8 cellular contexts compared by ENCODE assay signal in the genomic region with DNA sequence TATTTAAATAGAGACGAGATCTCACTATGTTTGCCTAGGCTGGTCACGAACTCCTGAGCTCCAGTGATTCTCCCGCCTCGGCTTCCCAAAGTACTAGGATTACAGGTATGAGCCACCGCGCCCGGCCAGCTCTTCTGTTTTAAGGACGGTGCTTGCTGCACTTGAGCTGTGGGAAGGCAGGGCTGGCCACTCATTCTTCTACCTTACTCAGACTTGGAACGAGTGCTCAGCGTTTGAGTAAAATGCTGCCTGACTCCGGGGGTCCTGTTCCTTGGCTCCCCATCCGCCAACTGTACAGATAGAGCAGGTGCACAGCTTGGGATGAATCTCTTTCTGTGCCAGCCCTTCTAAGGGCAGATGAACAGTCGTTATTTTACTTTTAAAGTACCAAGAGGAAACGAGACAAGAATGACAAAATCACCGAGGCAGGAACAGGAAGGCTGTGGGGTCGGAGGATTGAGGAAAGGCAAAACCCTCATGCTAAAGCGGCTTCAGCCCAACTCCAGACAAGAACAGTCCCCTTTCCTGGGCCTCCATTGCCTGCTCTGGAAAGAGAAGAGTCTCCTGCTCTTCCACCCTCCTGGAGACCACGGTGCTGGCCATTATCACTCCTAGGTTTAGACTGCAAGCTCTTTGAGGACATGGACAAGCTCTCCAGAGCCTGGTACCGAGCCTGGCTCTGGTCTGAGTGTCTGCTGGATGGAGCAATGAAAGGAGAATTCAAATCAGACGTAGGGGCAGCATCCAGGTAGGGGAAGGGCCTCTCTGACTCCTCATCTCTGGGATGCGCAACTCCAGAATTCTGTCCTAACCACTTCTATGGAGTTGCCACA. TPM values are rescaled to one million over a fixed set of nuclear protein-coding genes. Genes with fewer than 3 reads are reported as not detected.
DNase-seq lines count a peak whose midpoint lies in the region; ATAC-seq and TF ChIP-seq lines count a peak whose summit lies in the region.

No MANE protein-coding gene starts in this region.

- H3K4me2 ChIP-seq in neuronal stem cell (ENCODE audit: insufficient read depth, low read length, poor library complexity, severe bottlenecking), result no peak overlapping the region

- H3K79me1 ChIP-seq in neuronal stem cell (ENCODE audit: low read depth, low read length), result peaks cover 2% of the 10 kb centered on the region

- no peak for DNase-seq in NT2/D1 (ENCODE audit: low read depth, low spot score)
- DNase-seq in chondrocyte (ENCODE audit: low spot score), result no peak
- DNase-seq in neuronal stem cell (ENCODE audit: low spot score), result no peak
- DNase-seq in cortex of kidney (lab: John Stamatoyannopoulos, UW), result no peak
- no peak for DNase-seq in NCI-H1930 (lab: John Stamatoyannopoulos, UW)

- no peak overlapping the region for H3K4ac ChIP-seq in neuronal stem cell (ENCODE audit: low read length)

- H3K36me3 Mint-ChIP-seq in chondrocyte (ENCODE audit: low read depth), result peaks cover 6% of the 10 kb centered on the region

- H3K9ac ChIP-seq in NT2/D1 (ENCODE audit: insufficient read length, low read depth) (peak overlapping the region; percentile 76), neuronal stem cell (ENCODE audit: low read depth, low read length, poor library complexity) (no peak overlapping the region)

- H3K4me3 ChIP-seq in NT2/D1 (ENCODE audit: insufficient read length, low read depth) (peak overlapping the region; percentile 70), neuronal stem cell (ENCODE audit: low read length in 2 of 2) (peak overlapping the region in 1 of 2 donors; percentile 66)

- ATAC-seq in GM21390 (IDR thresholded peaks at IDR 0.05; ENCODE audit: unreplicated experiment), result no peak
- no peak for ATAC-seq in HG03045 (IDR thresholded peaks at IDR 0.05; ENCODE audit: unreplicated experiment)

- no CpG with 5 or more reads among the region's 21 CpGs for WGBS in neuronal stem cell (ENCODE audit: extremely low coverage in 2 of 2, insufficient read length in 2 of 2, insufficient replicate concordance in 1 of 2), 2 donors

- no peaks in the 10 kb centered on the region for H3K9me3 Mint-ChIP-seq in chondrocyte (ENCODE audit: low read depth)

- H3K4me1 ChIP-seq in NT2/D1 (ENCODE audit: insufficient read depth, insufficient read length), result peaks cover 8% of the 10 kb centered on the region
- H3K4me1 ChIP-seq in neuronal stem cell (ENCODE audit: control insufficient read depth in 2 of 2, insufficient read depth in 1 of 2, low read depth in 1 of 2, low read length in 2 of 2), result peaks cover 7 to 13% of the 10 kb centered on the region in 2 donors

- peak overlapping the region; percentile 17 for H3K27ac Mint-ChIP-seq in chondrocyte (ENCODE audit: unreplicated experiment)

- H2BK15ac ChIP-seq in neuronal stem cell (ENCODE audit: low read length), result no peak overlapping the region

- no peak for TF ChIP-seq CTCF in chondrocyte (IDR thresholded peaks at IDR 0.05)

- no peak overlapping the region for H2BK12ac ChIP-seq in neuronal stem cell (ENCODE audit: low read length)

- H2AFZ ChIP-seq in neuronal stem cell (ENCODE audit: low read length), result peak overlapping the region; percentile 95

- TF ChIP-seq POLR2A in GM18526 (IDR thresholded peaks at IDR 0.05; ENCODE audit: extremely low read depth, insufficient read length), result peak; percentile 21

- H3K18ac ChIP-seq in neuronal stem cell (ENCODE audit: low read length), result no peak overlapping the region

- no peak overlapping the region for H4K8ac ChIP-seq in neuronal stem cell (ENCODE audit: low read depth, low read length)

- H3K9me3 ChIP-seq in NT2/D1 (ENCODE audit: insufficient read depth, low read length) (no peaks in the 10 kb centered on the region), neuronal stem cell (replicated peaks in 1 of 2; ENCODE audit: control insufficient read depth in 2 of 2, insufficient read depth in 1 of 2, low read depth in 1 of 2, low read length in 2 of 2) (peaks cover 0 to 2% of the 10 kb centered on the region in 2 donors)

- H3K23ac ChIP-seq in neuronal stem cell (ENCODE audit: low read depth, low read length, poor library complexity), result no peak overlapping the region

- peak overlapping the region; percentile 42 for H2AK5ac ChIP-seq in neuronal stem cell (ENCODE audit: low read depth, low read length)

- no peak overlapping the region for H4K91ac ChIP-seq in neuronal stem cell (ENCODE audit: low read depth, low read length, poor library complexity)

- H3K14ac ChIP-seq in neuronal stem cell (ENCODE audit: low read length), result no peak overlapping the region

- peaks cover 10% of the 10 kb centered on the region for H3K36me3 ChIP-seq in NT2/D1 (ENCODE audit: insufficient read depth, insufficient read length, low read length)
- peaks cover 4 to 17% of the 10 kb centered on the region in 2 donors for H3K36me3 ChIP-seq in neuronal stem cell (replicated peaks in 1 of 2; ENCODE audit: control insufficient read depth in 2 of 2, insufficient read depth in 2 of 2, low read length in 2 of 2)

- no peak overlapping the region for H3K27ac ChIP-seq in neuronal stem cell (replicated peaks; ENCODE audit: low read length)

- no peaks in the 10 kb centered on the region for H3K27me3 Mint-ChIP-seq in chondrocyte (ENCODE audit: low read depth)

- no peak overlapping the region for H2BK5ac ChIP-seq in neuronal stem cell (ENCODE audit: low read length)

- peaks cover 35% of the 10 kb centered on the region for H3K4me1 Mint-ChIP-seq in chondrocyte (ENCODE audit: low read depth)

- H2BK120ac ChIP-seq in neuronal stem cell (ENCODE audit: low read depth, low read length), result no peak overlapping the region

- H3K27me3 ChIP-seq in NT2/D1 (ENCODE audit: insufficient read depth, insufficient read length) (peaks cover 14% of the 10 kb centered on the region), neuronal stem cell (ENCODE audit: control insufficient read depth in 3 of 3, insufficient read depth in 3 of 3, low read depth in 1 of 3, low read length in 3 of 3) (peaks cover 0 to 7% (median 1%) of the 10 kb centered on the region in 3 experiments)

- H3K4me3 Mint-ChIP-seq in chondrocyte (ENCODE audit: unreplicated experiment), result peak overlapping the region; percentile 63

RNA-seq across cellular contexts. Expression of a gene that starts 1.0 kb away (rescaled TPM):
- total RNA-seq in chondrocyte, result 89.6 to 124 TPM (median 124 TPM) in 3 replicates
- 19.4 TPM for polyA plus RNA-seq in neuronal stem cell (2013, experiment 1 of 2)
- 19.4 TPM for polyA plus RNA-seq in neuronal stem cell (2013, experiment 2 of 2)

RNA-seq across cellular contexts. Expression of a gene that starts 37.1 kb away (rescaled TPM):
- 10.8 to 14.3 TPM (median 11.8 TPM) in 3 replicates for total RNA-seq in chondrocyte
- 23.4 TPM for polyA plus RNA-seq in neuronal stem cell (2013, experiment 1 of 2)
- polyA plus RNA-seq in neuronal stem cell (2013, experiment 2 of 2), result 22.3 TPM

RNA-seq across cellular contexts. Expression of a gene that starts 51.1 kb away (rescaled TPM):
- 37.7 to 58.6 TPM (median 43.3 TPM) in 3 replicates for total RNA-seq in chondrocyte
- polyA plus RNA-seq in neuronal stem cell (2013, experiment 1 of 2), result 47.8 TPM
- polyA plus RNA-seq in neuronal stem cell (2013, experiment 2 of 2), result 48.3 TPM

RNA-seq across cellular contexts. Expression of a gene that starts 56.1 kb away (rescaled TPM):
- total RNA-seq in chondrocyte, result 80.3 to 87.0 TPM (median 85.7 TPM) in 3 replicates
- 22.9 TPM for polyA plus RNA-seq in neuronal stem cell (2013, experiment 1 of 2)
- 21.5 TPM for polyA plus RNA-seq in neuronal stem cell (2013, experiment 2 of 2)
